Comparison of ENCODE assay signal across 14 cellular contexts in the genomic region with DNA sequence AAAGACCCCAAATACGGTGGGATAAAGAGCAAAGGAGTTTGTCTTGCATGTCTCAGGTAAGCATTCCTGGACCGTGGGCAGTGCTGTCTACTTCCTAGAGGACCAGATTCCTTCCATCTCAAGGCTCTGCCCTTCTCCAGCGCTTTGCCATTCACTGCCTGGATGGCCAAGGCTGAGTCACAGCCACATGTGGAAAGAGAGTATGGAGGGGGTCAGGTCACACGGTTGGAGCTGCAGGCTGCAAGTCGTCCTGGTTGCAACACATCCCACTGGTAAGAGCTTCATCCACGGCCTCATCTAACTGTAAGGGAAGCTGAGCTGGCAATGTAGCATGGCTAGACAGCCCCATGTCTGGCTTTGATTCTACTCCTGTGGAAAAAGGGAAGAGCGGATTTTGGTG.
DNase-seq lines count a peak whose midpoint lies in the region; ATAC-seq, FAIRE-seq and TF ChIP-seq lines count a peak whose summit lies in the region.
"Had no signal": no experiment of that assay in that cellular context is flagged by ENCODE, and none has a peak within 500 bp of the region (broad histone marks: within the 10 kb centered on the region; RNA-seq: fewer than 3 reads in every experiment).

No MANE protein-coding gene starts in this region.

- TF ChIP-seq CTCF in AG10803 (conservative IDR thresholded peaks at IDR 0.05; ENCODE audit: low read length): no peak
- no peak for TF ChIP-seq CTCF in heart left ventricle (IDR thresholded peaks at IDR 0.05)
- TF ChIP-seq CTCF in SK-N-SH (IDR thresholded peaks at IDR 0.05): no peak

- no peaks in the 10 kb centered on the region for H3K79me2 ChIP-seq in SK-N-SH (ENCODE audit: insufficient read depth)

- peak overlapping the region in 1 of 6 donors; percentile 51 for H3K27ac Mint-ChIP-seq in immature natural killer cell

- ATAC-seq in heart left ventricle: no peak
- ATAC-seq: activated CD4-positive, CD25-positive, alpha-beta regulatory T cell treated with anti-CD3 and anti-CD28 coated beads, Interleukin-2, amount 50 U/mL, for 24 hours had no signal

- CTCF ChIA-PET in SK-N-SH (lab: Yijun Ruan, JAX): no interaction called here

- POLR2A ChIA-PET in SK-N-SH (lab: Yijun Ruan, JAX): no interaction called here

- H3K4me3 ChIP-seq in AG10803 (ENCODE audit: low read length) (no peak overlapping the region), heart left ventricle (no peak overlapping the region), SK-N-SH (ENCODE audit: low read depth in 2 of 2, low read length in 1 of 2) (no peak overlapping the region)
- H3K4me3 ChIP-seq: BLaER1 treated with 17β-estradiol and CSF1 and Interleukin-3, amounts not matched to agents 10 nM and 100 nM; SK-N-MC had no signal

- peaks cover 1 to 6% (median 1%) of the 10 kb centered on the region in 3 donors for H3K27me3 Mint-ChIP-seq in immature natural killer cell (ENCODE audit: low read depth in 3 of 3)

- peak; percentile 90 for FAIRE-seq in HTR-8/SVneo (lab: Jason Lieb, UNC)

- no peaks in the 10 kb centered on the region for H3K9me3 Mint-ChIP-seq in immature natural killer cell

- TF ChIP-seq EP300 in SK-N-SH (IDR thresholded peaks at IDR 0.05; ENCODE audit: borderline replicate concordance in 1 of 2, low read depth in 1 of 2, low read length in 1 of 2): no peak

- H3K36me3 ChIP-seq in heart left ventricle (no peaks in the 10 kb centered on the region), SK-N-SH (replicated peaks in 1 of 2; ENCODE audit: control insufficient read depth in 1 of 2, insufficient read depth in 2 of 2, low read length in 1 of 2) (no peaks in the 10 kb centered on the region)
- H3K36me3 ChIP-seq: BLaER1 treated with 17β-estradiol and CSF1 and Interleukin-3, amounts not matched to agents 10 nM and 100 nM had no signal

- no peak overlapping the region for H3K4me3 Mint-ChIP-seq in immature natural killer cell

- 66 to 75% (median 71%) methylated on average over 7 of the region's 7 CpGs for WGBS in heart left ventricle, 4 donors
- WGBS in SK-N-SH (ENCODE audit: low lambda C conversion rate): 67% methylated on average over 6 of the region's 7 CpGs

- no peak overlapping the region for H2AFZ ChIP-seq in SK-N-SH (ENCODE audit: low read depth)

- no peak overlapping the region for H3K9ac ChIP-seq in SK-N-SH
- H3K9ac ChIP-seq: BLaER1 treated with 17β-estradiol and CSF1 and Interleukin-3, amounts not matched to agents 10 nM and 100 nM had no signal

- peaks cover 0 to 6% (median 0%) of the 10 kb centered on the region in 12 donors for H3K9me3 ChIP-seq in heart left ventricle
- no peaks in the 10 kb centered on the region for H3K9me3 ChIP-seq in SK-N-SH

- intact Hi-C loops in heart left ventricle (cut with DNase I): loop anchor here in 4 of 10 donors (5.0 to 10.0 kb wide), 4 partner anchors 107 to 339 kb away; no protein-coding TSS in a partner anchor

- no peak overlapping the region for H3K27ac ChIP-seq in heart left ventricle
- no peak overlapping the region for H3K27ac ChIP-seq in SK-N-SH (ENCODE audit: low read depth in 2 of 2, low read length in 1 of 2)
- H3K27ac ChIP-seq: BLaER1 treated with 17β-estradiol and CSF1 and Interleukin-3, amounts not matched to agents 10 nM and 100 nM; SK-N-MC had no signal

- no peak overlapping the region for H3K4me2 ChIP-seq in SK-N-SH
- H3K4me2 ChIP-seq: BLaER1 treated with 17β-estradiol and CSF1 and Interleukin-3, amounts not matched to agents 10 nM and 100 nM had no signal

- H3K36me3 Mint-ChIP-seq in immature natural killer cell: no peaks in the 10 kb centered on the region

- no peaks in the 10 kb centered on the region for H3K9me2 ChIP-seq in SK-N-SH

- H3F3A ChIP-seq in SK-N-SH (replicated peaks; ENCODE audit: insufficient read depth): peaks cover 16% of the 10 kb centered on the region

- TF ChIP-seq POLR2A in heart left ventricle (IDR thresholded peaks at IDR 0.05): no peak

- no peak for TF ChIP-seq RAD21 in SK-N-SH (IDR thresholded peaks at IDR 0.05; ENCODE audit: low read length)

- H3K4me1 ChIP-seq in heart left ventricle: peaks cover 0 to 12% (median 2%) of the 10 kb centered on the region in 12 donors
- H3K4me1 ChIP-seq in SK-N-SH (ENCODE audit: control insufficient read depth in 1 of 2, insufficient read depth in 2 of 2, low read depth in 1 of 2, low read length in 1 of 2): peaks cover 20 to 33% of the 10 kb centered on the region in 2 experiments

- peak; percentile 93 for DNase-seq in AG10803 (ENCODE audit: low read depth)
- DNase-seq in HTR-8/SVneo (ENCODE audit: insufficient read length, low spot score): peak; percentile 33
- peak; percentile 95 for DNase-seq in amniotic epithelial cell (ENCODE audit: low read depth)
- DNase-seq in kidney tubule cell (ENCODE audit: low spot score): peak; percentile 64
- DNase-seq in immature natural killer cell: no peak
- no peak for DNase-seq in heart left ventricle
- no peak for DNase-seq in SK-N-SH
- no peak for DNase-seq in activated naive CD4-positive, alpha-beta T cell (lab: John Stamatoyannopoulos, UW)
- DNase-seq: effector CD4-positive, alpha-beta T cell; NCI-H1092; NCI-H69 had no signal

- H3K27me3 ChIP-seq in heart left ventricle (no peaks in the 10 kb centered on the region), SK-N-SH (ENCODE audit: insufficient read depth) (no peaks in the 10 kb centered on the region)
- H3K27me3 ChIP-seq: BLaER1 treated with 17β-estradiol and CSF1 and Interleukin-3, amounts not matched to agents 10 nM and 100 nM had no signal

- peaks cover 9 to 11% of the 10 kb centered on the region in 2 donors for H3K4me1 Mint-ChIP-seq in immature natural killer cell

- no peaks in the 10 kb centered on the region for H4K20me1 ChIP-seq in SK-N-SH (ENCODE audit: insufficient read depth)
- H4K20me1 ChIP-seq: BLaER1 treated with 17β-estradiol and CSF1 and Interleukin-3, amounts not matched to agents 10 nM and 100 nM had no signal

TF ChIP-seq in SK-N-SH, 30 proteins besides CTCF, POLR2A, EP300 and RAD21:
- no peak for TF ChIP-seq TCF12 (IDR thresholded peaks at IDR 0.05)
- TF ChIP-seq RCOR1 (IDR thresholded peaks at IDR 0.05; ENCODE audit: low read length): no peak
- TF ChIP-seq TEAD4 (IDR thresholded peaks at IDR 0.05; ENCODE audit: borderline replicate concordance, insufficient read depth): no peak
- TF ChIP-seq, protein P1, sequence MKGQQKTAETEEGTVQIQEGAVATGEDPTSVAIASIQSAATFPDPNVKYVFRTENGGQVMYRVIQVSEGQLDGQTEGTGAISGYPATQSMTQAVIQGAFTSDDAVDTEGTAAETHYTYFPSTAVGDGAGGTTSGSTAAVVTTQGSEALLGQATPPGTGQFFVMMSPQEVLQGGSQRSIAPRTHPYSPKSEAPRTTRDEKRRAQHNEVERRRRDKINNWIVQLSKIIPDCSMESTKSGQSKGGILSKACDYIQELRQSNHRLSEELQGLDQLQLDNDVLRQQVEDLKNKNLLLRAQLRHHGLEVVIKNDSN (IDR thresholded peaks at IDR 0.05; ENCODE audit: borderline replicate concordance, low read depth): no peak
- no peak for TF ChIP-seq YY1 (IDR thresholded peaks at IDR 0.05; ENCODE audit: low read depth)
- no peak for TF ChIP-seq GATA2 (CRISPR knock-in tag; IDR thresholded peaks at IDR 0.05)
- TF ChIP-seq FOSL2 (IDR thresholded peaks at IDR 0.05; ENCODE audit: borderline replicate concordance, low read depth): no peak
- TF ChIP-seq POLR2AphosphoS5 (IDR thresholded peaks at IDR 0.05; ENCODE audit: low read depth, low read length): no peak
- TF ChIP-seq RXRA (IDR thresholded peaks at IDR 0.05; ENCODE audit: borderline replicate concordance, low read depth): no peak
- TF ChIP-seq, protein P2, sequence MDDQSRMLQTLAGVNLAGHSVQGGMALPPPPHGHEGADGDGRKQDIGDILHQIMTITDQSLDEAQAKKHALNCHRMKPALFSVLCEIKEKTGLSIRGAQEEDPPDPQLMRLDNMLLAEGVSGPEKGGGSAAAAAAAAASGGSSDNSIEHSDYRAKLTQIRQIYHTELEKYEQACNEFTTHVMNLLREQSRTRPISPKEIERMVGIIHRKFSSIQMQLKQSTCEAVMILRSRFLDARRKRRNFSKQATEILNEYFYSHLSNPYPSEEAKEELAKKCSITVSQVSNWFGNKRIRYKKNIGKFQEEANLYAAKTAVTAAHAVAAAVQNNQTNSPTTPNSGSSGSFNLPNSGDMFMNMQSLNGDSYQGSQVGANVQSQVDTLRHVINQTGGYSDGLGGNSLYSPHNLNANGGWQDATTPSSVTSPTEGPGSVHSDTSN (IDR thresholded peaks at IDR 0.05): no peak
- no peak for TF ChIP-seq TAF1 (IDR thresholded peaks at IDR 0.05; ENCODE audit: borderline replicate concordance, low read depth, low read length)
- TF ChIP-seq, protein P3, sequence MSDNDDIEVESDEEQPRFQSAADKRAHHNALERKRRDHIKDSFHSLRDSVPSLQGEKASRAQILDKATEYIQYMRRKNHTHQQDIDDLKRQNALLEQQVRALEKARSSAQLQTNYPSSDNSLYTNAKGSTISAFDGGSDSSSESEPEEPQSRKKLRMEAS (IDR thresholded peaks at IDR 0.05; ENCODE audit: low read depth): no peak
- TF ChIP-seq, protein P4, sequence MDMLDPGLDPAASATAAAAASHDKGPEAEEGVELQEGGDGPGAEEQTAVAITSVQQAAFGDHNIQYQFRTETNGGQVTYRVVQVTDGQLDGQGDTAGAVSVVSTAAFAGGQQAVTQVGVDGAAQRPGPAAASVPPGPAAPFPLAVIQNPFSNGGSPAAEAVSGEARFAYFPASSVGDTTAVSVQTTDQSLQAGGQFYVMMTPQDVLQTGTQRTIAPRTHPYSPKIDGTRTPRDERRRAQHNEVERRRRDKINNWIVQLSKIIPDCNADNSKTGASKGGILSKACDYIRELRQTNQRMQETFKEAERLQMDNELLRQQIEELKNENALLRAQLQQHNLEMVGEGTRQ (IDR thresholded peaks at IDR 0.05; ENCODE audit: borderline replicate concordance, low read depth, low read length): no peak
- no peak for TF ChIP-seq CHD2 (IDR thresholded peaks at IDR 0.05; ENCODE audit: low read length, partially characterized antibody)
- no peak for TF ChIP-seq NFIC (IDR thresholded peaks at IDR 0.05; ENCODE audit: borderline replicate concordance)
- no peak for TF ChIP-seq EZH2phosphoT487 (IDR thresholded peaks at IDR 0.05; ENCODE audit: borderline replicate concordance, low read depth)
- TF ChIP-seq SIN3A (IDR thresholded peaks at IDR 0.05; ENCODE audit: borderline replicate concordance, low read depth, low read length): no peak
- no peak for TF ChIP-seq MXI1 (IDR thresholded peaks at IDR 0.05; ENCODE audit: low read depth, low read length)

Comparison
In these comparisons a context has a peak if more than half of its experiments do, and no peak if none do; other contexts are left out.
1. DNase-seq: peak in AG10803 (single experiment), HTR-8/SVneo (single experiment), amniotic epithelial cell (single experiment) and kidney tubule cell (single experiment); none in immature natural killer cell (0 of 3), heart left ventricle (0 of 5), SK-N-SH (single experiment) and activated naive CD4-positive, alpha-beta T cell (0 of 4).